8 cellular contexts compared by ENCODE assay signal in the genomic region with DNA sequence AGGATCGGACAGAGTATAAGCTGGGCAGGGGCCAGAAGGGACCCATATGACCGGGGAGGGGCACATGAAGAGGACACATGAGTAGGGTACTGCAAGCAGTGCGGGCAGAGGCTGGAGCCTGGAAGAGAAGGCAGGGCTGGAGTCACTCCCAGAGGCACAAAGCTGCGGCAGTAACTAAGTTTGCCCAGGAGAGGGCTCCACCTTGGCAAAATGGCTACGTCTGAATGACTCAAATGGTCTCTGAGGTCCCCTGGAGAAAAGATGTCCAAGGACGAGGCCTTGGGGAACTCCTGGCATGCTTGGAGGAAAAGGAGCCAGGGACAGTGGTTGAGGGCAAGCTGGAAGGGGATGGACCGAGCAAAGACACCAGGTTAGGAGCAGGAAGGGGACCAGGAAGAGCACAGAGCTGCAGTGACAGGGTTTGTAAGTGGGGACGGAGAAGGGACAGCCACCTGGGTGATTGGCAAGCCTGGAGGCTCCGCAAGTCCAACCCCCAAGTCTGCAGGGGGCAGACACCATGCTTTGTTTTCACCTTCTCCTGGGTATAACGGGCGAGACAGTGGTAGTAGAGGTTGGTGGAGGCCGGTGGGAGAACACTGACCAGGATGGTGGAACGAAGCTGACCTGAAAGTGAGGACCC. TPM values are rescaled to one million over a fixed set of nuclear protein-coding genes. Genes with fewer than 3 reads are reported as not detected.
DNase-seq lines count a peak whose midpoint lies in the region; ATAC-seq and TF ChIP-seq lines count a peak whose summit lies in the region.

No MANE protein-coding gene starts in this region.

- no peaks in the 10 kb centered on the region for H3K36me3 ChIP-seq in GM23338 (ENCODE audit: insufficient read depth)

- DNase-seq in AG10803 (ENCODE audit: low read depth) = peak; percentile 54
- DNase-seq in GM23338 (ENCODE audit: low spot score) = peak; percentile 90
- DNase-seq in NCI-H510A (lab: John Stamatoyannopoulos, UW) = peak; percentile 44
- DNase-seq in activated CD4-positive, alpha-beta T cell treated with anti-CD3 and anti-CD28 coated beads, Interleukin-2, amount 50 U/mL, for 24 hours (ENCODE audit: low read depth in 1 of 2, low spot score in 1 of 2) = peak; percentile 42 to 43
- peak; percentile 33 to 63 for DNase-seq in dermis microvascular lymphatic vessel endothelial cell (ENCODE audit: low read depth in 2 of 2)
- peak; percentile 74 for DNase-seq in medulla oblongata (ENCODE audit: extremely low spot score)
- DNase-seq in stimulated activated CD8-positive, alpha-beta memory T cell treated with anti-CD3 and anti-CD28 coated beads, Interleukin-2, amount 100 ng/mL, for 48 hours (ENCODE audit: low read depth in 2 of 2) = peak; percentile 27 to 52

- H3K27ac Mint-ChIP-seq in GM23338 = no peak overlapping the region

- no peaks in the 10 kb centered on the region for H3K36me3 Mint-ChIP-seq in GM23338 (ENCODE audit: low read depth)

- H3K79me2 ChIP-seq in GM23338 (replicated peaks; ENCODE audit: insufficient read depth) = no peaks in the 10 kb centered on the region

- H3K4me1 ChIP-seq in GM23338 (ENCODE audit: insufficient read depth) = peaks cover 8% of the 10 kb centered on the region; the same call in 1 of the 2 replicates

- ATAC-seq in GM23338 (peak; percentile 95), HG03095 (IDR thresholded peaks at IDR 0.05; ENCODE audit: unreplicated experiment) (no peak)

- peak overlapping the region; percentile 97 for H2AFZ ChIP-seq in GM23338

- H3K27me3 ChIP-seq in GM23338 (ENCODE audit: insufficient read depth) = no peaks in the 10 kb centered on the region

- H3K9me2 ChIP-seq in GM23338 (ENCODE audit: insufficient read depth) = no peaks in the 10 kb centered on the region

- no peak overlapping the region for H3K4me3 Mint-ChIP-seq in GM23338

- no peaks in the 10 kb centered on the region for H4K20me1 ChIP-seq in GM23338 (replicated peaks; ENCODE audit: insufficient read depth)

- no peak overlapping the region for H3K27ac ChIP-seq in GM23338 (ENCODE audit: low read depth)

- H3K27me3 Mint-ChIP-seq in GM23338 (ENCODE audit: insufficient read depth, low read depth, poor library complexity) = peaks cover 11% of the 10 kb centered on the region

- no peaks in the 10 kb centered on the region for H3F3A ChIP-seq in GM23338 (replicated peaks; ENCODE audit: low read depth)

- no peak overlapping the region for H3K4me3 ChIP-seq in AG10803 (ENCODE audit: low read length)
- H3K4me3 ChIP-seq in GM23338 = no peak overlapping the region

- TF ChIP-seq CTCF in AG10803 (conservative IDR thresholded peaks at IDR 0.05; ENCODE audit: low read length) (peak; percentile 84), GM23338 (conservative IDR thresholded peaks at IDR 0.05; ENCODE audit: low read depth in 2 of 2) (peak; percentile 83 to 87)

- H3K4me1 Mint-ChIP-seq in GM23338 = peaks cover 15% of the 10 kb centered on the region

- H3K9me3 Mint-ChIP-seq in GM23338 = no peaks in the 10 kb centered on the region

- no peak overlapping the region for H3K4me2 ChIP-seq in GM23338

TF ChIP-seq in GM23338, 12 proteins besides CTCF, POLR2A, EP300 and RAD21 (continues in another document):
- TF ChIP-seq EZH2 (IDR thresholded peaks at IDR 0.05; ENCODE audit: low read depth, unreplicated experiment) (no peak), JUNB (IDR thresholded peaks at IDR 0.05; ENCODE audit: unreplicated experiment) (no peak), ZNF114 (CRISPR knock-in tag; IDR thresholded peaks at IDR 0.05) (no peak), NANOG (IDR thresholded peaks at IDR 0.05; ENCODE audit: borderline replicate concordance) (no peak), ZNF331 (CRISPR knock-in tag; IDR thresholded peaks at IDR 0.05; ENCODE audit: low read depth) (no peak)
- TF ChIP-seq, protein P1, sequence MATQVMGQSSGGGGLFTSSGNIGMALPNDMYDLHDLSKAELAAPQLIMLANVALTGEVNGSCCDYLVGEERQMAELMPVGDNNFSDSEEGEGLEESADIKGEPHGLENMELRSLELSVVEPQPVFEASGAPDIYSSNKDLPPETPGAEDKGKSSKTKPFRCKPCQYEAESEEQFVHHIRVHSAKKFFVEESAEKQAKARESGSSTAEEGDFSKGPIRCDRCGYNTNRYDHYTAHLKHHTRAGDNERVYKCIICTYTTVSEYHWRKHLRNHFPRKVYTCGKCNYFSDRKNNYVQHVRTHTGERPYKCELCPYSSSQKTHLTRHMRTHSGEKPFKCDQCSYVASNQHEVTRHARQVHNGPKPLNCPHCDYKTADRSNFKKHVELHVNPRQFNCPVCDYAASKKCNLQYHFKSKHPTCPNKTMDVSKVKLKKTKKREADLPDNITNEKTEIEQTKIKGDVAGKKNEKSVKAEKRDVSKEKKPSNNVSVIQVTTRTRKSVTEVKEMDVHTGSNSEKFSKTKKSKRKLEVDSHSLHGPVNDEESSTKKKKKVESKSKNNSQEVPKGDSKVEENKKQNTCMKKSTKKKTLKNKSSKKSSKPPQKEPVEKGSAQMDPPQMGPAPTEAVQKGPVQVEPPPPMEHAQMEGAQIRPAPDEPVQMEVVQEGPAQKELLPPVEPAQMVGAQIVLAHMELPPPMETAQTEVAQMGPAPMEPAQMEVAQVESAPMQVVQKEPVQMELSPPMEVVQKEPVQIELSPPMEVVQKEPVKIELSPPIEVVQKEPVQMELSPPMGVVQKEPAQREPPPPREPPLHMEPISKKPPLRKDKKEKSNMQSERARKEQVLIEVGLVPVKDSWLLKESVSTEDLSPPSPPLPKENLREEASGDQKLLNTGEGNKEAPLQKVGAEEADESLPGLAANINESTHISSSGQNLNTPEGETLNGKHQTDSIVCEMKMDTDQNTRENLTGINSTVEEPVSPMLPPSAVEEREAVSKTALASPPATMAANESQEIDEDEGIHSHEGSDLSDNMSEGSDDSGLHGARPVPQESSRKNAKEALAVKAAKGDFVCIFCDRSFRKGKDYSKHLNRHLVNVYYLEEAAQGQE (IDR thresholded peaks at IDR 0.05; ENCODE audit: unreplicated experiment) = no peak
- TF ChIP-seq, protein P2, sequence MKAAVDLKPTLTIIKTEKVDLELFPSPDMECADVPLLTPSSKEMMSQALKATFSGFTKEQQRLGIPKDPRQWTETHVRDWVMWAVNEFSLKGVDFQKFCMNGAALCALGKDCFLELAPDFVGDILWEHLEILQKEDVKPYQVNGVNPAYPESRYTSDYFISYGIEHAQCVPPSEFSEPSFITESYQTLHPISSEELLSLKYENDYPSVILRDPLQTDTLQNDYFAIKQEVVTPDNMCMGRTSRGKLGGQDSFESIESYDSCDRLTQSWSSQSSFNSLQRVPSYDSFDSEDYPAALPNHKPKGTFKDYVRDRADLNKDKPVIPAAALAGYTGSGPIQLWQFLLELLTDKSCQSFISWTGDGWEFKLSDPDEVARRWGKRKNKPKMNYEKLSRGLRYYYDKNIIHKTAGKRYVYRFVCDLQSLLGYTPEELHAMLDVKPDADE (IDR thresholded peaks at IDR 0.05) = no peak

RNA-seq across cellular contexts. Expression of a gene that starts 43.1 kb away (rescaled TPM):
- not detected in 2 replicates for total RNA-seq in GM23338 (2014; rRNA removed; shearing (Covaris generic))
- polyA plus RNA-seq in GM23338 (2016; fragmentation: Nextera tagmentation; extraction: Ambion mirVana) = not detected in 2 replicates
- total RNA-seq in dermis microvascular lymphatic vessel endothelial cell = not detected in 2 replicates

Comparison
In these comparisons a context has a peak if more than half of its experiments do, and no peak if none do; other contexts are left out.
1. DNase-seq: peak in every context shown above with its lines; median percentile 90 in GM23338; 74 in medulla oblongata; 54 in AG10803; 48 in dermis microvascular lymphatic vessel endothelial cell; 44 in NCI-H510A; 42 in activated CD4-positive, alpha-beta T cell treated with anti-CD3 and anti-CD28 coated beads, Interleukin-2, amount 50 U/mL, for 24 hours; 40 in stimulated activated CD8-positive, alpha-beta memory T cell treated with anti-CD3 and anti-CD28 coated beads, Interleukin-2, amount 100 ng/mL, for 48 hours.